Comparison of ENCODE assay signal across 8 cellular contexts in the genomic region with DNA sequence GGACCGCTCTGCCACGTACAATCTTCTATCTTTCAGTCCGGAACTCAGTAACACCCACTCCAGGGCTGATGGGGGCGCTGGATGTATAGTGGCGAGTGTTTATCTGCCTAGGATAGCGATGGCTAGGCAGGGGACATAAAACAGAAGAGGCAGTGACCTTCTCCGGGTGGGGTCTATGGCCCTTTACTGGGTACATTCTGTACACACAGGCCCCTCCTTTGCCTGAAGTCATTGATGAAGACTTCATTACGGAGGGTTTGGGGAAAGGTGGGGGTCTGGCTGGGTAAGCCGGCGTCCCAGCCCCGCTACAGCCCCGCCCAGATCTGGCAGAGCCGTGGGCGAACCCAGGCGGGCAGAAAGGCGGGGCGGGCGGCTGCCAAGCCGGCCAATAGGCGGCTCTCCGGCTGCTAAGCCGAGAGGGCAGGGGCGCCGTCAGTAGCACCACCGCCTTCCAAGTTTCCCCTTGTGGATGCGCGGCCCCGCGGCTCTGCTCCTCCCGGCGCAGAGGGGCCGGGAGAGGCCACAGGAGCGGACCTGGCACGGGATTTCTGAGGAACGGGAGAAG. TPM values are rescaled to one million over a fixed set of nuclear protein-coding genes. Genes with fewer than 3 reads are reported as not detected.
DNase-seq lines count a peak whose midpoint lies in the region; ATAC-seq and TF ChIP-seq lines count a peak whose summit lies in the region.

A gene with protein sequence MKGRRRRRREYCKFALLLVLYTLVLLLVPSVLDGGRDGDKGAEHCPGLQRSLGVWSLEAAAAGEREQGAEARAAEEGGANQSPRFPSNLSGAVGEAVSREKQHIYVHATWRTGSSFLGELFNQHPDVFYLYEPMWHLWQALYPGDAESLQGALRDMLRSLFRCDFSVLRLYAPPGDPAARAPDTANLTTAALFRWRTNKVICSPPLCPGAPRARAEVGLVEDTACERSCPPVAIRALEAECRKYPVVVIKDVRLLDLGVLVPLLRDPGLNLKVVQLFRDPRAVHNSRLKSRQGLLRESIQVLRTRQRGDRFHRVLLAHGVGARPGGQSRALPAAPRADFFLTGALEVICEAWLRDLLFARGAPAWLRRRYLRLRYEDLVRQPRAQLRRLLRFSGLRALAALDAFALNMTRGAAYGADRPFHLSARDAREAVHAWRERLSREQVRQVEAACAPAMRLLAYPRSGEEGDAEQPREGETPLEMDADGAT (plus strand): TSS at position 435 of the 565 bp plus-strand sequence. CDS start 167 bp downstream, outside the sequence.

- H3K36me3 ChIP-seq in Panc1 (ENCODE audit: control insufficient read depth, insufficient read depth, low read length) (no peaks in the 10 kb centered on the region), tibial artery (no peaks in the 10 kb centered on the region)

- no peaks in the 10 kb centered on the region for H3K27me3 ChIP-seq in Panc1 (ENCODE audit: control insufficient read depth, insufficient read depth, low read length)
- no peaks in the 10 kb centered on the region for H3K27me3 ChIP-seq in tibial artery

- H3K4me1 ChIP-seq in Panc1 (ENCODE audit: control insufficient read depth, insufficient read depth, low read length) (no peaks in the 10 kb centered on the region; the same call in 1 of the 2 replicates), tibial artery (peaks cover 0 to 23% (median 0%) of the 10 kb centered on the region in 4 donors)

- peak within 1 kb of the TSS; percentile 68 to 78 for H3K4me3 ChIP-seq in Panc1 (ENCODE audit: low read depth in 2 of 2, low read length in 2 of 2)
- H3K4me3 ChIP-seq in tibial artery, result peak within 1 kb of the TSS; percentile 60 to 73

- intact Hi-C loops in Panc1 (cut with micrococcal nuclease; ENCODE audit: unreplicated experiment) (no loop called here), natural killer cell (cut with micrococcal nuclease) (loop anchor here (5.0 kb wide), 1 partner anchor 64 kb away; no protein-coding TSS in a partner anchor), tibial artery (cut with DNase I; ENCODE audit: low total_unique reads) (no loop called here)

- TF ChIP-seq CTCF in Panc1 (IDR thresholded peaks at IDR 0.05), result peak; percentile 79
- TF ChIP-seq CTCF in natural killer cell (IDR thresholded peaks at IDR 0.05), result no peak
- TF ChIP-seq CTCF in tibial artery (IDR thresholded peaks at IDR 0.05), result peak; percentile 8 to 20

- peak; percentile 67 for DNase-seq in COR-L47 (lab: John Stamatoyannopoulos, UW)
- DNase-seq in HuH-7.5 (ENCODE audit: low spot score), result peak; percentile 62
- no peak for DNase-seq in Panc1 (ENCODE audit: low read depth, low spot score)
- DNase-seq in activated effector memory CD4-positive, alpha-beta T cell treated with Interleukin-2 at 50 U/mL for 16 hours, result peak; percentile 43
- DNase-seq in fibroblast of peridontal ligament (ENCODE audit: extremely low read depth), result peak; percentile 69
- peak; percentile 49 for DNase-seq in natural killer cell
- peak; percentile 60 to 76 for DNase-seq in tibial artery

- H3K36me3 Mint-ChIP-seq in natural killer cell, result no peaks in the 10 kb centered on the region

- no peaks in the 10 kb centered on the region for H3K9me3 ChIP-seq in Panc1 (ENCODE audit: control insufficient read depth, insufficient read depth, low read depth, low read length)
- H3K9me3 ChIP-seq in tibial artery, result no peaks in the 10 kb centered on the region

- peaks cover 20 to 32% of the 10 kb centered on the region in 2 donors for H3K4me1 Mint-ChIP-seq in natural killer cell

- POLR2A ChIA-PET in Panc1 (lab: Charles Lee), result interaction anchor here (0.6 kb wide), 1 partner anchor 90 kb away, joined by 9 read pairs; no protein-coding TSS in a partner anchor

- H3K27me3 Mint-ChIP-seq in natural killer cell (ENCODE audit: low read depth in 2 of 2), result no peaks in the 10 kb centered on the region

- peak within 1 kb of the TSS; percentile 86 for H3K4me3 Mint-ChIP-seq in natural killer cell

- H3K27ac Mint-ChIP-seq in natural killer cell, result peak within 1 kb of the TSS; percentile 35 to 95

- no TSS peak for BruUV-seq in Panc1 (replicated peaks; lab: Mats Ljungman, UMichigan)

- no peaks in the 10 kb centered on the region for H3K9me3 Mint-ChIP-seq in natural killer cell

- peak; percentile 44 for ATAC-seq in GM21423 (IDR thresholded peaks at IDR 0.05; ENCODE audit: unreplicated experiment)
- ATAC-seq in Panc1, result peak; percentile 92
- peak; percentile 63 to 76 (median 72) for ATAC-seq in natural killer cell

- in situ Hi-C loops in Panc1 (cut with HindIII; ENCODE audit: low pct_unique_long_range_greater_than_20kb, low sequenced_read_pairs), result no loop called here

- H3K27ac ChIP-seq in Panc1 (ENCODE audit: low read length) (peak within 1 kb of the TSS; percentile 51), tibial artery (peak within 1 kb of the TSS; percentile 64 to 70)

- CTCF ChIA-PET in Panc1 (lab: Charles Lee), result no interaction called here

RNA-seq across cellular contexts. Expression of the gene that starts here (rescaled TPM):
- 6.1 TPM for total RNA-seq in Panc1 (2021; ENCODE audit: unreplicated experiment)
- polyA plus RNA-seq in Panc1 (2012; ENCODE audit: insufficient read length), result 9.9 TPM
- total RNA-seq in natural killer cell, result 10 to 100 TPM in 2 of 3 donors, 1 to 10 TPM in 1; 8.7 to 15.9 (median 11.8) TPM
